Comparison of ENCODE assay signal across 8 cellular contexts in genomic region chr4:156941940-156942548, GRCh38. TPM values are rescaled to one million over a fixed set of nuclear protein-coding genes. Genes with fewer than 3 reads are reported as not detected.
DNase-seq lines count a peak whose midpoint lies in the region; ATAC-seq, FAIRE-seq and TF ChIP-seq lines count a peak whose summit lies in the region.

No MANE protein-coding gene starts in this region.

- H3K27ac ChIP-seq in right atrium auricular region (peak overlapping the region; percentile 33 to 52), stomach (peak overlapping the region; percentile 30 to 77 (median 44)), GM23248 (no peak overlapping the region)

- TF ChIP-seq CTCF in right atrium auricular region (IDR thresholded peaks at IDR 0.05) = no peak
- no peak for TF ChIP-seq CTCF in stomach (IDR thresholded peaks at IDR 0.05)
- no peak for TF ChIP-seq CTCF in D721Med (IDR thresholded peaks at IDR 0.05; ENCODE audit: insufficient read depth, missing control alignments)

- 10 to 22% (median 13%) methylated on average over 7 of the region's 7 CpGs for WGBS in stomach, 5 donors
- WGBS in GM23248 (ENCODE audit: low coverage in 1 of 2, low lambda C conversion rate in 2 of 2, missing lambda C conversion rate in 2 of 2), 2 experiments = 92 to 93% methylated on average over 7 of the region's 7 CpGs

- peaks cover 80% of the 10 kb centered on the region for H3K79me2 ChIP-seq in GM23248 (ENCODE audit: insufficient read depth)

- H3K4me3 ChIP-seq in right atrium auricular region = peak overlapping the region; percentile 5 to 10
- H3K4me3 ChIP-seq in stomach = no peak overlapping the region
- H3K4me3 ChIP-seq in GM23248 = no peak overlapping the region

- no peak for TF ChIP-seq EP300 in stomach (IDR thresholded peaks at IDR 0.05)

- ATAC-seq in SK-N-SH treated with all-trans-retinoic acid at 6 μM for 48 hours = peak; percentile 87

- H3K36me3 ChIP-seq in right atrium auricular region (no peaks in the 10 kb centered on the region), stomach (no peaks in the 10 kb centered on the region), GM23248 (ENCODE audit: low read depth) (no peaks in the 10 kb centered on the region)

- intact Hi-C loops in stomach (cut with DNase I; ENCODE audit: low total_unique reads) = no loop called here

- H3K4me1 ChIP-seq in right atrium auricular region (peaks cover 0 to 43% of the 10 kb centered on the region in 2 donors), stomach (peaks cover 5 to 62% (median 31%) of the 10 kb centered on the region in 4 donors), GM23248 (ENCODE audit: insufficient read depth) (peaks cover 45% of the 10 kb centered on the region)

- H4K20me1 ChIP-seq in GM23248 (ENCODE audit: insufficient read depth) = no peaks in the 10 kb centered on the region

- TF ChIP-seq POLR2A in stomach (IDR thresholded peaks at IDR 0.05) = no peak

- no peak overlapping the region for H3K4me2 ChIP-seq in GM23248 (ENCODE audit: unreplicated experiment)

- H3K9me3 ChIP-seq in right atrium auricular region (no peaks in the 10 kb centered on the region), stomach (no peaks in the 10 kb centered on the region), GM23248 (ENCODE audit: low read depth) (no peaks in the 10 kb centered on the region)

- in situ Hi-C loops in GM23248 (cut with MboI) = no loop called here

- DNase-seq in HPDE6-E6E7 (ENCODE audit: extremely low spot score) (peak; percentile 45), right atrium auricular region (ENCODE audit: low spot score) (no peak), stomach (peak; percentile 79), GM23248 (no peak), D721Med (ENCODE audit: insufficient read length, low spot score) (no peak)
- DNase-seq in stimulated activated naive CD4-positive, alpha-beta T cell treated with Interleukin-2 at 50 U/mL for 16 hours (lab: John Stamatoyannopoulos, UW) = no peak
- DNase-seq in activated T-cell treated with anti-CD3 and anti-CD28 coated beads, Interleukin-2, amount 50 U/mL, for 1 hour = no peak

- H2AFZ ChIP-seq in GM23248 = no peak overlapping the region

- H3K27me3 ChIP-seq in right atrium auricular region (no peaks in the 10 kb centered on the region), stomach (no peaks in the 10 kb centered on the region), GM23248 (replicated peaks; ENCODE audit: insufficient read depth) (no peaks in the 10 kb centered on the region)

- no peak overlapping the region for H3K9ac ChIP-seq in GM23248

- peaks cover 24% of the 10 kb centered on the region for H3F3A ChIP-seq in GM23248 (ENCODE audit: insufficient read depth)

- no peaks in the 10 kb centered on the region; the same call in 1 of the 2 replicates for H3K9me2 ChIP-seq in GM23248 (ENCODE audit: insufficient read depth)

- FAIRE-seq in D721Med (lab: Jason Lieb, UNC) = no peak

TF ChIP-seq in SK-N-SH treated with all-trans-retinoic acid at 6 μM for 48 hours, 23 proteins besides CTCF, POLR2A, EP300 and RAD21:
- no peak for TF ChIP-seq SNAI2 (CRISPR knock-in tag; IDR thresholded peaks at IDR 0.05)
- no peak for TF ChIP-seq ZFP30 (CRISPR knock-in tag; IDR thresholded peaks at IDR 0.05)

RNA-seq across cellular contexts. Expression of gene PDGFC, which starts 29.6 kb away (rescaled TPM):
- total RNA-seq in right atrium auricular region = 10 to 100 TPM; 17.0 to 17.1 TPM
- 10 to 100 TPM in 4 of 5 donors, 1 to 10 TPM in 1; 5.5 to 39.8 (median 14.7) TPM for total RNA-seq in stomach
- 10 to 100 TPM in 1 of 3 donors, 1 to 10 TPM in 2; 4.9 to 10.8 (median 5.1) TPM for polyA plus RNA-seq in stomach
- 64.4 and 84.0 TPM in 2 replicates for total RNA-seq in GM23248 (2014; rRNA removed; shearing (Covaris generic))
- polyA plus RNA-seq in GM23248 (2016; fragmentation: Nextera tagmentation; extraction: Ambion mirVana) = 26.5 and 29.0 TPM in 2 replicates

Comparison
In these comparisons a context has a peak if more than half of its experiments do, and no peak if none do; other contexts are left out.
1. DNase-seq: peak in HPDE6-E6E7 (single experiment) and stomach (single experiment); none in right atrium auricular region (single experiment), stimulated activated naive CD4-positive, alpha-beta T cell treated with Interleukin-2 at 50 U/mL for 16 hours (single experiment), GM23248 (single experiment), activated T-cell treated with anti-CD3 and anti-CD28 coated beads, Interleukin-2, amount 50 U/mL, for 1 hour (single experiment) and D721Med (single experiment).
2. H3K4me3 ChIP-seq: peak in right atrium auricular region (2 of 2); none in stomach (0 of 4) and GM23248 (single experiment).